In the genomic region with DNA sequence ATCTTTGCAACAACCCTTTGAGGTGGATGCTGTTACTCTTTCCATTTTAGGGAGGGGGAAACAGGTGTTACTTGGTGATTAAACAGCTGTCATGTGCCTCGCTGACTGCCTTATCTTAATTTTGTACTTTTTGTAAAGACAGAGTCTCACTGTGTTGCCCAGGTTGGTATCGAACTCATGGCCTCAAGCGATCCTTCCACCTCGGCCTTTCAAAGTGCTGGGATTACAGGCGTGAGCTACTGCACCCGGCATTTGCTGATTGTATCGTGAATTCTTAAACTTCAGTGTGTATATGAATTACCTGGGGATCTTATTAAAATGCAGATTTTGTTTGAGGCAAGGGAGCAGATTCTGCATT, we compare ENCODE assay signal across 8 cellular contexts. TPM values are rescaled to one million over a fixed set of nuclear protein-coding genes. Genes with fewer than 3 reads are reported as not detected.
DNase-seq lines count a peak whose midpoint lies in the region; ATAC-seq and TF ChIP-seq lines count a peak whose summit lies in the region.

No MANE protein-coding gene starts in this region.

- no peaks in the 10 kb centered on the region for H3K9me2 ChIP-seq in PC-3 (replicated peaks; ENCODE audit: low read length)

- peaks cover 8% of the 10 kb centered on the region; the same call in 1 of the 2 replicates for H4K20me1 ChIP-seq in PC-3 (ENCODE audit: low read length)

- no peaks in the 10 kb centered on the region for H3K27me3 ChIP-seq in CD4-positive, alpha-beta T cell (ENCODE audit: control insufficient read depth, insufficient read depth, low read length)
- H3K27me3 ChIP-seq in PC-3 (ENCODE audit: low read length), result no peaks in the 10 kb centered on the region

- no peaks in the 10 kb centered on the region for H3K9me3 ChIP-seq in CD4-positive, alpha-beta T cell (ENCODE audit: control insufficient read depth, low read length)
- no peaks in the 10 kb centered on the region for H3K9me3 ChIP-seq in PC-3 (ENCODE audit: low read length)

- peak overlapping the region; percentile 81 for H2AFZ ChIP-seq in PC-3 (ENCODE audit: low read length)

- POLR2A ChIA-PET in CD4-positive, alpha-beta T cell (lab: Charles Lee), result interaction anchor here (1.5 to 3.0 kb wide), 7 partner anchors 29 to 337 kb away, joined by 7 to 62 read pairs (median 10); a partner anchor contains a TSS
- POLR2A ChIA-PET in PC-3 (lab: Charles Lee; ENCODE audit: unreplicated experiment), result no interaction called here

- peaks cover 5% of the 10 kb centered on the region for H3F3A ChIP-seq in PC-3 (ENCODE audit: low read length, unreplicated experiment)

- no peaks in the 10 kb centered on the region for H3K9me3 Mint-ChIP-seq in CD4-positive, alpha-beta T cell
- H3K9me3 Mint-ChIP-seq in osteocyte (ENCODE audit: unreplicated experiment), result no peaks in the 10 kb centered on the region

- peak overlapping the region; percentile 98 for H3K9ac ChIP-seq in PC-3 (ENCODE audit: low read length)

- H3K4me1 Mint-ChIP-seq in CD4-positive, alpha-beta T cell (ENCODE audit: low read depth), result peaks cover 37% of the 10 kb centered on the region
- peaks cover 36% of the 10 kb centered on the region for H3K4me1 Mint-ChIP-seq in osteocyte (ENCODE audit: unreplicated experiment)

- ATAC-seq in CD4-positive, alpha-beta T cell (ENCODE audit: poor library complexity), result no peak
- no peak for ATAC-seq in PC-3

- intact Hi-C loops in CD4-positive, alpha-beta T cell (cut with DNase I, micrococcal nuclease), result loop anchor here (2.0 to 5.0 kb wide), 10 partner anchors 28 to 537 kb away; a partner anchor contains a TSS
- intact Hi-C loops in PC-3 (cut with micrococcal nuclease), result loop anchor here (2.0 to 5.0 kb wide), 2 partner anchors 76 to 202 kb away; no protein-coding TSS in a partner anchor

- H3K27ac Mint-ChIP-seq in CD4-positive, alpha-beta T cell, result peak overlapping the region; percentile 96
- H3K27ac Mint-ChIP-seq in osteocyte (ENCODE audit: unreplicated experiment), result peak overlapping the region; percentile 100

- H3K27ac ChIP-seq in CD4-positive, alpha-beta T cell (ENCODE audit: low read depth, low read length), result peak overlapping the region; percentile 86
- peak overlapping the region; percentile 81 for H3K27ac ChIP-seq in PC-3 (ENCODE audit: low read length)
- peak overlapping the region; percentile 90 for H3K27ac ChIP-seq in epithelial cell of prostate

- peak overlapping the region; percentile 96 for H3K4me3 Mint-ChIP-seq in CD4-positive, alpha-beta T cell
- peak overlapping the region; percentile 99 for H3K4me3 Mint-ChIP-seq in osteocyte (ENCODE audit: unreplicated experiment)

- H3K79me2 ChIP-seq in PC-3 (ENCODE audit: low read length), result peaks cover 54% of the 10 kb centered on the region

- no TSS peak for BruUV-seq in PC-3 (replicated peaks; lab: Mats Ljungman, UMichigan)

- peaks cover 6% of the 10 kb centered on the region; the same call in 1 of the 2 replicates for H3K36me3 ChIP-seq in PC-3 (ENCODE audit: low read depth, low read length)

- no peak for DNase-seq in CD4-positive, alpha-beta T cell
- DNase-seq in PC-3, result no peak
- no peak for DNase-seq in epithelial cell of prostate (ENCODE audit: low read depth, low spot score)
- DNase-seq in osteocyte (ENCODE audit: extremely low spot score, unreplicated experiment), result no peak
- DNase-seq in HT-29 (ENCODE audit: low spot score), result no peak
- DNase-seq in occipital lobe (lab: John Stamatoyannopoulos, UW), result no peak
- no peak for DNase-seq in A172 (ENCODE audit: low spot score)
- no peak for DNase-seq in mesenteric fat pad (ENCODE audit: low spot score)

- peaks cover 36% of the 10 kb centered on the region for H3K36me3 Mint-ChIP-seq in CD4-positive, alpha-beta T cell (ENCODE audit: low read depth)
- peaks cover 1% of the 10 kb centered on the region for H3K36me3 Mint-ChIP-seq in osteocyte (ENCODE audit: unreplicated experiment)

- peak overlapping the region; percentile 90 for H3K4me3 ChIP-seq in PC-3 (ENCODE audit: low read length)

- TF ChIP-seq CTCF in CD4-positive, alpha-beta T cell (IDR thresholded peaks at IDR 0.05), result no peak
- TF ChIP-seq CTCF in PC-3 (conservative IDR thresholded peaks at IDR 0.05; ENCODE audit: low read depth, low read length) (no peak), osteocyte (IDR thresholded peaks at IDR 0.05) (no peak)

- CTCF ChIA-PET in CD4-positive, alpha-beta T cell (lab: Charles Lee), result interaction anchor here (0.8 to 4.3 kb wide), 7 partner anchors 29 to 351 kb away, joined by 3 to 46 read pairs (median 8); a partner anchor contains a TSS
- CTCF ChIA-PET in PC-3 (lab: Charles Lee), result no interaction called here

- H3K27me3 Mint-ChIP-seq in CD4-positive, alpha-beta T cell, result no peaks in the 10 kb centered on the region
- H3K27me3 Mint-ChIP-seq in osteocyte (ENCODE audit: unreplicated experiment), result peaks cover 2% of the 10 kb centered on the region

- peak overlapping the region; percentile 97 for H3K4me2 ChIP-seq in PC-3 (ENCODE audit: low read length)

- peaks cover 29% of the 10 kb centered on the region for H3K4me1 ChIP-seq in PC-3 (ENCODE audit: insufficient read depth, low read length)

RNA-seq across cellular contexts. Expression of a gene that starts 0.7 kb away (rescaled TPM):
- 10 to 100 TPM; 29.5 to 31.8 TPM for total RNA-seq in CD4-positive, alpha-beta T cell
- 241 and 258 TPM in 2 replicates for total RNA-seq in PC-3 (2014; rRNA removed)
- total RNA-seq in osteocyte, result 58.0 and 63.5 TPM in 2 replicates
- total RNA-seq in HT-29 (2014; rRNA removed; shearing (Covaris generic)), result 116 and 129 TPM in 2 replicates
- 19.8 TPM for total RNA-seq in occipital lobe
- total RNA-seq in A172 (2014; rRNA removed; shearing (Covaris generic)), result 93.2 and 143 TPM in 2 replicates
- 54.7 TPM for total RNA-seq in mesenteric fat pad

RNA-seq across cellular contexts. Expression of a gene that starts 29.1 kb away (rescaled TPM):
- under 1 TPM; 0.28 to 0.33 TPM for total RNA-seq in CD4-positive, alpha-beta T cell
- total RNA-seq in PC-3 (2014; rRNA removed) (3.2 and 11.5 TPM in 2 replicates), osteocyte (2.4 and 2.6 TPM in 2 replicates), occipital lobe (9.5 TPM), mesenteric fat pad (2.1 TPM)
- 0.92 and 1.2 TPM in 2 replicates for total RNA-seq in HT-29 (2014; rRNA removed; shearing (Covaris generic))
- total RNA-seq in A172 (2014; rRNA removed; shearing (Covaris generic)), result 1.3 and 3.8 TPM in 2 replicates

RNA-seq across cellular contexts. Expression of a gene that starts 30.6 kb away (rescaled TPM):
- total RNA-seq in CD4-positive, alpha-beta T cell, result not detected
- total RNA-seq in PC-3 (2014; rRNA removed) (not detected in 2 replicates), osteocyte (not detected in 2 replicates), occipital lobe (not detected), mesenteric fat pad (2.2 TPM)
- total RNA-seq in HT-29 (2014; rRNA removed; shearing (Covaris generic)), result not detected in 2 replicates
- total RNA-seq in A172 (2014; rRNA removed; shearing (Covaris generic)), result 0.12 and 1.2 TPM in 2 replicates
